In genomic region chr10:131186547-131187253, GRCh38 we compare ENCODE assay signal across 24 cellular contexts.
"Had no signal": no experiment of that assay in that cellular context is flagged by ENCODE, and none has a peak within 500 bp of the region (broad histone marks: within the 10 kb centered on the region; RNA-seq: fewer than 3 reads in every experiment).

No MANE protein-coding gene starts in this region.

- H3K4me2 ChIP-seq: SK-N-SH had no signal

- H3K9ac ChIP-seq: SK-N-SH had no signal

- H3K9me2 ChIP-seq: SK-N-SH had no signal

- H3K36me3 ChIP-seq: heart right ventricle, left ventricle myocardium inferior, neutrophil, ovary, prostate gland, sigmoid colon, tibial nerve, WERI-Rb-1 had no signal

- H3K27me3 ChIP-seq: body of pancreas, neutrophil, ovary, sigmoid colon, tibial nerve had no signal

- H3K4me1 ChIP-seq: body of pancreas, heart right ventricle, left ventricle myocardium inferior, prostate gland, sigmoid colon, tibial nerve had no signal

- FAIRE-seq: colon, small intestine had no signal

- H3K4me3 ChIP-seq: body of pancreas, dorsolateral prefrontal cortex, heart right ventricle, left ventricle myocardium inferior, ovary, prostate gland, sigmoid colon, tibial nerve had no signal

- H3K9me3 ChIP-seq: body of pancreas, neutrophil, ovary, prostate gland, sigmoid colon, SK-N-SH, tibial nerve had no signal

- H3K27ac ChIP-seq: body of pancreas, dorsolateral prefrontal cortex, heart right ventricle, left ventricle myocardium inferior, neutrophil, ovary, prostate gland, sigmoid colon, tibial nerve, WERI-Rb-1 had no signal

- DNase-seq: activated CD4-positive, alpha-beta T cell treated with anti-CD3 and anti-CD28 coated beads for 48 hours; activated CD4-positive, alpha-beta T cell treated with anti-CD3 and anti-CD28 coated beads, Interleukin-2, amount 50 U/mL, for 48 hours; activated naive CD4-positive, alpha-beta T cell treated with Interleukin-2 at 50 U/mL for 16 hours; activated T-cell treated with anti-CD3 and anti-CD28 coated beads, Interleukin-2, amount 50 U/mL, for 48 hours; aorta; body of pancreas; foreskin fibroblast; heart right ventricle; left ventricle myocardium inferior; retina; sigmoid colon; SK-N-SH; small intestine; stimulated activated CD4-positive, alpha-beta T cell treated with anti-CD3 and anti-CD28 coated beads, Interleukin-2, amount 100 ng/mL, for 24 hours; stimulated activated naive CD4-positive, alpha-beta T cell; SW 1271; T-helper 17 cell; WERI-Rb-1 had no signal
